ENCODE assay signal across 30 cellular contexts in genomic region chr13:59368652-59369051, GRCh38.
DNase-seq lines count a peak whose midpoint lies in the region; ATAC-seq and TF ChIP-seq lines count a peak whose summit lies in the region.
"Had no signal": no experiment of that assay in that cellular context is flagged by ENCODE, and none has a peak within 500 bp of the region (broad histone marks: within the 10 kb centered on the region; RNA-seq: fewer than 3 reads in every experiment).

No MANE protein-coding gene starts in this region.

- no peak overlapping the region for H3K4me3 Mint-ChIP-seq in H9
- no peak overlapping the region for H3K4me3 Mint-ChIP-seq in naive thymus-derived CD4-positive, alpha-beta T cell
- H3K4me3 Mint-ChIP-seq: activated CD4-positive, alpha-beta T cell treated with anti-CD3 and anti-CD28 coated beads for 36 hours; activated naive CD4-positive, alpha-beta T cell treated with anti-CD3 and anti-CD28 coated beads, Interleukin-2, amount 10 ng/mL, durations not matched to agents 7 days and 5 days; activated T-helper 17 cell treated with anti-CD3 and anti-CD28 coated beads, Interleukin-2, amount 50 U/mL, for 72 hours; brain; memory B cell; stimulated activated naive CD8-positive, alpha-beta T cell treated with anti-CD3 and anti-CD28 coated beads, Interleukin-15, Interleukin-2, amounts not matched to agents 100 ng/mL and 50 ng/mL, for 24 hours; T-helper 2 cell treated with Interferon-gamma antibody and Interleukin-4, amounts not matched to agents 5 μg/mL and 100 μg/mL, for 36 hours had no signal

- H3K27ac ChIP-seq in H9 (ENCODE audit: insufficient read length, low read depth, low read length) (no peak overlapping the region), fibroblast of lung (ENCODE audit: insufficient read depth, low read length) (no peak overlapping the region), mesendoderm (ENCODE audit: low read depth, low read length) (no peak overlapping the region), spleen (peak overlapping the region in 7 of 8 donors; percentile 61 to 82 (median 69))
- no peak overlapping the region for H3K27ac ChIP-seq in naive thymus-derived CD4-positive, alpha-beta T cell (ENCODE audit: low read depth, low read length)
- H3K27ac ChIP-seq: BLaER1, dorsolateral prefrontal cortex had no signal

- no peak overlapping the region for H4K91ac ChIP-seq in H9 (ENCODE audit: insufficient read length, low read depth, low read length)

- peak overlapping the region in 1 of 3 experiments; percentile 12; a peak in 2 of 7 replicates for H3K27ac Mint-ChIP-seq in H9
- H3K27ac Mint-ChIP-seq in naive thymus-derived CD4-positive, alpha-beta T cell, result no peak overlapping the region
- H3K27ac Mint-ChIP-seq: activated CD4-positive, alpha-beta T cell treated with anti-CD3 and anti-CD28 coated beads for 36 hours; activated naive CD4-positive, alpha-beta T cell treated with anti-CD3 and anti-CD28 coated beads, Interleukin-2, amount 10 ng/mL, durations not matched to agents 7 days and 5 days; activated T-helper 17 cell treated with anti-CD3 and anti-CD28 coated beads, Interleukin-2, amount 50 U/mL, for 72 hours; brain; memory B cell; stimulated activated naive CD8-positive, alpha-beta T cell treated with anti-CD3 and anti-CD28 coated beads, Interleukin-15, Interleukin-2, amounts not matched to agents 100 ng/mL and 50 ng/mL, for 24 hours; T-helper 2 cell treated with Interferon-gamma antibody and Interleukin-4, amounts not matched to agents 5 μg/mL and 100 μg/mL, for 36 hours had no signal

- H3K9me3 ChIP-seq in H9 (ENCODE audit: control insufficient read depth, low read depth, low read length) (no peaks in the 10 kb centered on the region), fibroblast of lung (ENCODE audit: control insufficient read depth, insufficient read depth, low read depth, low read length) (no peaks in the 10 kb centered on the region), spleen (peaks cover 0 to 7% (median 0%) of the 10 kb centered on the region in 8 donors)
- no peaks in the 10 kb centered on the region for H3K9me3 ChIP-seq in naive thymus-derived CD4-positive, alpha-beta T cell (ENCODE audit: control insufficient read depth in 2 of 3, low read length in 3 of 3)
- H3K9me3 ChIP-seq: adrenal gland, BLaER1 had no signal

- no peak overlapping the region for H2BK20ac ChIP-seq in H9 (ENCODE audit: low read depth, low read length, poor library complexity, severe bottlenecking)

- no peak for ATAC-seq in HG03457 (IDR thresholded peaks at IDR 0.05; ENCODE audit: unreplicated experiment)
- ATAC-seq in naive thymus-derived CD4-positive, alpha-beta T cell, result no peak
- ATAC-seq: activated CD4-positive, alpha-beta T cell treated with anti-CD3 and anti-CD28 coated beads for 36 hours; activated T-helper 17 cell treated with anti-CD3 and anti-CD28 coated beads, Interleukin-2, amount 50 U/mL, for 72 hours; HCT116 had no signal

- H3K27me3 ChIP-seq in H9 (ENCODE audit: insufficient read depth, low read length), result no peaks in the 10 kb centered on the region
- no peaks in the 10 kb centered on the region for H3K27me3 ChIP-seq in fibroblast of lung (ENCODE audit: control insufficient read depth, insufficient read depth, low read length)
- H3K27me3 ChIP-seq in mesendoderm (ENCODE audit: insufficient read depth, low read length, poor library complexity), result no peaks in the 10 kb centered on the region
- H3K27me3 ChIP-seq in spleen (replicated peaks in 1 of 7), result no peaks in the 10 kb centered on the region
- no peaks in the 10 kb centered on the region for H3K27me3 ChIP-seq in naive thymus-derived CD4-positive, alpha-beta T cell (ENCODE audit: control insufficient read depth in 2 of 2, insufficient read depth in 2 of 2, low read length in 2 of 2)
- H3K27me3 ChIP-seq: adrenal gland, BLaER1 had no signal

- H2BK120ac ChIP-seq in H9 (ENCODE audit: low read depth, low read length, poor library complexity, severe bottlenecking), result no peak overlapping the region
- H2BK120ac ChIP-seq in mesendoderm (ENCODE audit: low read depth, low read length), result no peak overlapping the region

- peaks cover 16 to 24% of the 10 kb centered on the region in 2 experiments for H3K4me1 Mint-ChIP-seq in H9
- H3K4me1 Mint-ChIP-seq in naive thymus-derived CD4-positive, alpha-beta T cell, result peaks cover 0 to 6% (median 0%) of the 10 kb centered on the region in 7 donors
- H3K4me1 Mint-ChIP-seq: activated CD4-positive, alpha-beta T cell treated with anti-CD3 and anti-CD28 coated beads for 36 hours; activated naive CD4-positive, alpha-beta T cell treated with anti-CD3 and anti-CD28 coated beads, Interleukin-2, amount 10 ng/mL, durations not matched to agents 7 days and 5 days; activated T-helper 17 cell treated with anti-CD3 and anti-CD28 coated beads, Interleukin-2, amount 50 U/mL, for 72 hours; memory B cell had no signal

- H3K4ac ChIP-seq in H9 (ENCODE audit: low read depth, low read length), result no peak overlapping the region
- H3K4ac ChIP-seq in mesendoderm (ENCODE audit: low read depth, low read length), result no peak overlapping the region

- CTCF ChIA-PET in naive thymus-derived CD4-positive, alpha-beta T cell (lab: Charles Lee), result no interaction called here

- H3K4me2 ChIP-seq in H9 (ENCODE audit: insufficient read depth, insufficient read length, low read length) (no peak overlapping the region), fibroblast of lung (ENCODE audit: extremely low read depth, insufficient read depth, low read length) (no peak overlapping the region), mesendoderm (ENCODE audit: low read length) (no peak overlapping the region)
- H3K4me2 ChIP-seq: BLaER1 had no signal

- no peak overlapping the region for H4K5ac ChIP-seq in H9 (ENCODE audit: insufficient read length, low read depth, low read length)
- H4K5ac ChIP-seq in mesendoderm (ENCODE audit: low read length), result no peak overlapping the region

- DNase-seq in H9, result no peak
- no peak for DNase-seq in fibroblast of lung (ENCODE audit: low read depth in 2 of 2)
- DNase-seq in mesendoderm, result no peak
- no peak for DNase-seq in spleen
- no peak for DNase-seq in stimulated activated CD8-positive, alpha-beta memory T cell treated with anti-CD3 and anti-CD28 coated beads, Interleukin-4, amount 100 ng/mL, for 48 hours
- no peak for DNase-seq in naive thymus-derived CD4-positive, alpha-beta T cell
- DNase-seq: activated CD4-positive, alpha-beta T cell treated with anti-CD3 and anti-CD28 coated beads for 36 hours; activated naive CD4-positive, alpha-beta T cell treated with anti-CD3 and anti-CD28 coated beads, Interleukin-2, amount 10 ng/mL, durations not matched to agents 7 days and 5 days; adrenal gland; cerebellar nuclear complex; DMS53; dorsolateral prefrontal cortex; kidney glomerular epithelial cell; MV-4-11; NCI-H1436; NCI-H2081; NCI-H226; NCI-H748 treated with DMSO at 0.1 percent for 48 hours; nucleus accumbens; SHP77 treated with DMSO at 0.1 percent for 48 hours; small intestine; stimulated activated CD4-positive, alpha-beta T cell treated with anti-CD3 and anti-CD28 coated beads, Interleukin-1b, Interleukin-23, amount 100 ng/mL, for 48 hours had no signal

- no peaks in the 10 kb centered on the region for H3K36me3 Mint-ChIP-seq in H9 (ENCODE audit: insufficient read depth in 1 of 3, low read depth in 3 of 3)
- H3K36me3 Mint-ChIP-seq in naive thymus-derived CD4-positive, alpha-beta T cell, result no peaks in the 10 kb centered on the region
- H3K36me3 Mint-ChIP-seq: activated naive CD4-positive, alpha-beta T cell treated with anti-CD3 and anti-CD28 coated beads, Interleukin-2, amount 10 ng/mL, durations not matched to agents 7 days and 5 days; brain; memory B cell had no signal

- no peaks in the 10 kb centered on the region for H3K79me1 ChIP-seq in H9 (ENCODE audit: insufficient read depth, low read depth, low read length, poor library complexity, severe bottlenecking)
- H3K79me1 ChIP-seq in mesendoderm (ENCODE audit: low read length), result no peaks in the 10 kb centered on the region

- WGBS in H9 (ENCODE audit: extremely low coverage, insufficient read length, low lambda C conversion rate), result no CpG with 5 or more reads among the region's 3 CpGs
- WGBS in mesendoderm (ENCODE audit: extremely low coverage, insufficient coverage, low lambda C conversion rate), result no CpG with 5 or more reads among the region's 3 CpGs
- WGBS in spleen, 5 donors, result 47 to 74% (median 60%) methylated on average over 3 of the region's 3 CpGs

- H3K36me3 ChIP-seq in fibroblast of lung (ENCODE audit: control insufficient read depth, insufficient read depth, low read length) (no peaks in the 10 kb centered on the region), mesendoderm (ENCODE audit: control insufficient read depth, insufficient read depth, low read length) (no peaks in the 10 kb centered on the region), spleen (no peaks in the 10 kb centered on the region)
- H3K36me3 ChIP-seq in naive thymus-derived CD4-positive, alpha-beta T cell (ENCODE audit: control insufficient read depth in 2 of 3, insufficient read depth in 3 of 3, low read length in 3 of 3), result no peaks in the 10 kb centered on the region
- H3K36me3 ChIP-seq: adrenal gland, BLaER1 had no signal

- H2AFZ ChIP-seq in H9 (ENCODE audit: low read length), result peak overlapping the region; percentile 79
- H2AFZ ChIP-seq in fibroblast of lung (ENCODE audit: low read length), result peak overlapping the region; percentile 34

- H4K20me1 ChIP-seq in H9 (ENCODE audit: control insufficient read depth, insufficient read depth, insufficient read length), result no peaks in the 10 kb centered on the region
- H4K20me1 ChIP-seq in fibroblast of lung (ENCODE audit: control insufficient read depth, extremely low read depth, insufficient read depth, low read length), result no peaks in the 10 kb centered on the region
- H4K20me1 ChIP-seq: BLaER1 had no signal

- no peaks in the 10 kb centered on the region for H3K23me2 ChIP-seq in H9 (ENCODE audit: insufficient read length, low read depth, low read length, poor library complexity, severe bottlenecking)

- H3K23ac ChIP-seq in H9 (ENCODE audit: insufficient read length, low read depth, low read length) (no peak overlapping the region), mesendoderm (ENCODE audit: low read length) (no peak overlapping the region)

- no peaks in the 10 kb centered on the region for H3K9me3 Mint-ChIP-seq in H9
- peaks cover 0 to 2% (median 0%) of the 10 kb centered on the region in 11 donors for H3K9me3 Mint-ChIP-seq in naive thymus-derived CD4-positive, alpha-beta T cell
- H3K9me3 Mint-ChIP-seq: activated naive CD4-positive, alpha-beta T cell treated with anti-CD3 and anti-CD28 coated beads, Interleukin-2, amount 10 ng/mL, durations not matched to agents 7 days and 5 days; activated T-helper 17 cell treated with anti-CD3 and anti-CD28 coated beads, Interleukin-2, amount 50 U/mL, for 72 hours; brain; memory B cell; stimulated activated naive CD8-positive, alpha-beta T cell treated with anti-CD3 and anti-CD28 coated beads, Interleukin-15, Interleukin-2, amounts not matched to agents 100 ng/mL and 50 ng/mL, for 24 hours; T-helper 2 cell treated with Interferon-gamma antibody and Interleukin-4, amounts not matched to agents 5 μg/mL and 100 μg/mL, for 36 hours had no signal

- TF ChIP-seq CTCF in H9 (conservative IDR thresholded peaks at IDR 0.05), result no peak
- no peak for TF ChIP-seq CTCF in fibroblast of lung (conservative IDR thresholded peaks at IDR 0.05 in 1 of 2, IDR thresholded peaks at IDR 0.05 in 1 of 2; ENCODE audit: low read depth in 1 of 2, low read length in 2 of 2)
- no peak for TF ChIP-seq CTCF in spleen (IDR thresholded peaks at IDR 0.05 in 8 of 11, conservative IDR thresholded peaks at IDR 0.05 in 3 of 11)

- POLR2A ChIA-PET in naive thymus-derived CD4-positive, alpha-beta T cell (lab: Charles Lee), result no interaction called here

- intact Hi-C loops in spleen (cut with DNase I; ENCODE audit: low total_unique reads), result no loop called here
- intact Hi-C loops in naive thymus-derived CD4-positive, alpha-beta T cell (cut with micrococcal nuclease), result no loop called here

- H3K18ac ChIP-seq in H9 (ENCODE audit: insufficient read length, low read depth, low read length) (no peak overlapping the region), mesendoderm (ENCODE audit: low read length) (no peak overlapping the region)

- H3K9ac ChIP-seq in H9 (ENCODE audit: extremely low read depth, insufficient read length, low read length) (no peak overlapping the region), fibroblast of lung (ENCODE audit: insufficient read depth, low read length) (no peak overlapping the region), mesendoderm (ENCODE audit: low read length) (no peak overlapping the region)
- H3K9ac ChIP-seq: BLaER1 had no signal

- no peak overlapping the region for H3K4me3 ChIP-seq in fibroblast of lung (replicated peaks in 1 of 4; ENCODE audit: control extremely low read depth in 1 of 4, insufficient read depth in 1 of 4, low read depth in 3 of 4, low read length in 4 of 4)
- no peak overlapping the region for H3K4me3 ChIP-seq in mesendoderm (ENCODE audit: low read length)
- no peak overlapping the region for H3K4me3 ChIP-seq in spleen
- H3K4me3 ChIP-seq in naive thymus-derived CD4-positive, alpha-beta T cell (ENCODE audit: low read length), result no peak overlapping the region
- H3K4me3 ChIP-seq: adrenal gland, BLaER1, dorsolateral prefrontal cortex had no signal

- no peak overlapping the region for H3T11ph ChIP-seq in H9 (ENCODE audit: low read length)

- no peak overlapping the region for H2BK15ac ChIP-seq in H9 (ENCODE audit: low read depth, low read length)
- H2BK15ac ChIP-seq in mesendoderm (replicated peaks; ENCODE audit: low read depth), result no peak overlapping the region

- no peak overlapping the region for H2AK5ac ChIP-seq in H9 (ENCODE audit: insufficient read length, low read length)
- H2AK5ac ChIP-seq in mesendoderm (ENCODE audit: low read length), result no peak overlapping the region

- no peak overlapping the region for H2BK12ac ChIP-seq in H9 (ENCODE audit: insufficient read length, low read depth, low read length)

- H3K56ac ChIP-seq in H9 (ENCODE audit: insufficient read length, low read depth, low read length), result no peak overlapping the region
- peak overlapping the region; percentile 22 for H3K56ac ChIP-seq in mesendoderm (ENCODE audit: low read length)

- TF ChIP-seq POLR2A in spleen (IDR thresholded peaks at IDR 0.05), result no peak

- H2BK5ac ChIP-seq in H9 (ENCODE audit: insufficient read length, low read length), result no peak overlapping the region
- H2BK5ac ChIP-seq in mesendoderm (ENCODE audit: low read length), result no peak overlapping the region

- H3K79me2 ChIP-seq in H9 (ENCODE audit: insufficient read depth, low read length), result no peaks in the 10 kb centered on the region
- no peaks in the 10 kb centered on the region for H3K79me2 ChIP-seq in fibroblast of lung (ENCODE audit: control insufficient read depth, insufficient read depth, low read length)
- H3K79me2 ChIP-seq in mesendoderm (ENCODE audit: control insufficient read depth, insufficient read depth, low read length), result no peaks in the 10 kb centered on the region

- H4K8ac ChIP-seq in H9 (replicated peaks; ENCODE audit: insufficient read length, low read depth, low read length) (no peak overlapping the region), mesendoderm (ENCODE audit: low read depth, low read length) (no peak overlapping the region)

- H3K4me1 ChIP-seq in H9 (ENCODE audit: insufficient read depth, low read length) (no peaks in the 10 kb centered on the region), fibroblast of lung (ENCODE audit: control insufficient read depth, extremely low read depth, insufficient read depth, low read length) (no peaks in the 10 kb centered on the region), mesendoderm (ENCODE audit: control insufficient read depth, low read depth, low read length) (peaks cover 10% of the 10 kb centered on the region), spleen (peaks cover 0 to 25% (median 9%) of the 10 kb centered on the region in 6 donors)
- H3K4me1 ChIP-seq in naive thymus-derived CD4-positive, alpha-beta T cell (ENCODE audit: control insufficient read depth in 2 of 2, insufficient read depth in 2 of 2, low read length in 2 of 2), result no peaks in the 10 kb centered on the region
- H3K4me1 ChIP-seq: BLaER1 had no signal

- H3K27me3 Mint-ChIP-seq in H9 (ENCODE audit: low read depth), result no peaks in the 10 kb centered on the region
- peaks cover 0 to 16% (median 5%) of the 10 kb centered on the region in 5 donors for H3K27me3 Mint-ChIP-seq in naive thymus-derived CD4-positive, alpha-beta T cell
- H3K27me3 Mint-ChIP-seq: brain had no signal

- no peak overlapping the region for H3K14ac ChIP-seq in H9 (ENCODE audit: insufficient read depth, low read length)

Comparison
In these comparisons a context has a peak if more than half of its experiments do, and no peak if none do; other contexts are left out.
1. H3K27ac ChIP-seq: peak in spleen (7 of 8); none in H9 (single experiment), fibroblast of lung (single experiment), mesendoderm (single experiment) and naive thymus-derived CD4-positive, alpha-beta T cell (single experiment).